Comparison of ENCODE assay signal across 13 cellular contexts in the genomic region with DNA sequence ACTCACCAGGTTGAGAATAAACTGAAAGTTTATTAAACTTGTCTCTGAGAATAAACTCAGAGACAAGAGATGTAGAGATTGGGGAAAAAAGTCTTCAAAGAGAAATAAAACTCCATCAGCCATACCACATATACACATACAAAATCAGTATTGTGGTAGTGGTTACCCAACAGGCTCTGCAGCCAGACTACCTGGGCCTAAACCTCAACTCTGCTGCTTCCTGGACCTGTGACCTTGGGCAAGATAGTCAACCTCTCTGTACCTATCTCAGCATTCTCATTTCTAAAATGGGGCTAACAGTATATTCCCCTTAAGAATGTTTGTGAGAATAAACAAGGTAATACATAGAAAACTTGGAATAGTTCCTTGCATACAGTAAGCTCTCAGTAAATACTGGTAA.
DNase-seq lines count a peak whose midpoint lies in the region; ATAC-seq lines count a peak whose summit lies in the region.
"Had no signal": no experiment of that assay in that cellular context is flagged by ENCODE, and none has a peak within 500 bp of the region (broad histone marks: within the 10 kb centered on the region; RNA-seq: fewer than 3 reads in every experiment).

No MANE protein-coding gene starts in this region.

- peak overlapping the region; percentile 60 for H3K4me3 Mint-ChIP-seq in activated naive CD4-positive, alpha-beta T cell treated with anti-CD3 and anti-CD28 coated beads, Interleukin-2, amount 50 U/mL, for 24 hours
- H3K4me3 Mint-ChIP-seq in activated naive CD8-positive, alpha-beta T cell treated with anti-CD3 and anti-CD28 coated beads, Interleukin-2, amount 50 U/mL, for 24 hours = no peak overlapping the region
- H3K4me3 Mint-ChIP-seq: HFFc6 had no signal

- DNase-seq in activated naive CD4-positive, alpha-beta T cell treated with anti-CD3 and anti-CD28 coated beads, Interleukin-2, amount 50 U/mL, for 16 hours = no peak
- DNase-seq in activated naive CD8-positive, alpha-beta T cell treated with anti-CD3 and anti-CD28 coated beads, Interleukin-2, amount 50 U/mL, for 24 hours = no peak
- DNase-seq in NCI-H1436 treated with DMSO at 0.1 percent for 48 hours (lab: John Stamatoyannopoulos, UW) (no peak), Kasumi-1 (lab: John Stamatoyannopoulos, UW) (no peak), RKO (ENCODE audit: low spot score) (no peak)
- DNase-seq: cerebellar nuclear complex; effector memory CD4-positive, alpha-beta T cell; HFFc6; hippocampal formation; sigmoid colon had no signal

- H3K27ac Mint-ChIP-seq in activated naive CD4-positive, alpha-beta T cell treated with anti-CD3 and anti-CD28 coated beads, Interleukin-2, amount 50 U/mL, for 24 hours = peak overlapping the region; percentile 97
- H3K27ac Mint-ChIP-seq in activated naive CD8-positive, alpha-beta T cell treated with anti-CD3 and anti-CD28 coated beads, Interleukin-2, amount 50 U/mL, for 24 hours = peak overlapping the region; percentile 92
- H3K27ac Mint-ChIP-seq: HFFc6 had no signal

- H3K4me1 Mint-ChIP-seq in activated naive CD4-positive, alpha-beta T cell treated with anti-CD3 and anti-CD28 coated beads, Interleukin-2, amount 50 U/mL, for 24 hours = peaks cover 90% of the 10 kb centered on the region
- H3K4me1 Mint-ChIP-seq in activated naive CD8-positive, alpha-beta T cell treated with anti-CD3 and anti-CD28 coated beads, Interleukin-2, amount 50 U/mL, for 24 hours = peaks cover 79% of the 10 kb centered on the region

- peaks cover 9% of the 10 kb centered on the region for H3K36me3 Mint-ChIP-seq in activated naive CD4-positive, alpha-beta T cell treated with anti-CD3 and anti-CD28 coated beads, Interleukin-2, amount 50 U/mL, for 24 hours
- peaks cover 8% of the 10 kb centered on the region for H3K36me3 Mint-ChIP-seq in activated naive CD8-positive, alpha-beta T cell treated with anti-CD3 and anti-CD28 coated beads, Interleukin-2, amount 50 U/mL, for 24 hours (ENCODE audit: low read depth)

- H3K27me3 Mint-ChIP-seq in activated naive CD4-positive, alpha-beta T cell treated with anti-CD3 and anti-CD28 coated beads, Interleukin-2, amount 50 U/mL, for 24 hours = no peaks in the 10 kb centered on the region
- no peaks in the 10 kb centered on the region for H3K27me3 Mint-ChIP-seq in activated naive CD8-positive, alpha-beta T cell treated with anti-CD3 and anti-CD28 coated beads, Interleukin-2, amount 50 U/mL, for 24 hours

- ATAC-seq in HG03520 (IDR thresholded peaks at IDR 0.05; ENCODE audit: unreplicated experiment) (peak; percentile 25), HG03378 (IDR thresholded peaks at IDR 0.05; ENCODE audit: unreplicated experiment) (no peak)
- ATAC-seq in activated naive CD8-positive, alpha-beta T cell treated with anti-CD3 and anti-CD28 coated beads, Interleukin-2, amount 50 U/mL, for 24 hours = no peak

- H3K9me3 Mint-ChIP-seq in activated naive CD4-positive, alpha-beta T cell treated with anti-CD3 and anti-CD28 coated beads, Interleukin-2, amount 50 U/mL, for 24 hours = no peaks in the 10 kb centered on the region
- H3K9me3 Mint-ChIP-seq in activated naive CD8-positive, alpha-beta T cell treated with anti-CD3 and anti-CD28 coated beads, Interleukin-2, amount 50 U/mL, for 24 hours = no peaks in the 10 kb centered on the region
